ENCODE assay signal across 25 cellular contexts in genomic region chr9:99300103-99300439, GRCh38.
"Had no signal": no experiment of that assay in that cellular context is flagged by ENCODE, and none has a peak within 500 bp of the region (broad histone marks: within the 10 kb centered on the region; RNA-seq: fewer than 3 reads in every experiment).

No MANE protein-coding gene starts in this region.

- H3K79me2 ChIP-seq: hepatocyte had no signal

- H3K9me3 ChIP-seq: left ventricle myocardium inferior, pancreas, prostate gland, suprapubic skin, thoracic aorta, tibial artery, upper lobe of right lung had no signal

- H3K9me3 Mint-ChIP-seq: mesothelial cell of epicardium; naive B cell; natural killer cell treated with Interleukin-12 subunit alpha and Interleukin-12 subunit beta and Interleukin-15 and Interleukin-18, amount 100 ng/mL, for 72 hours had no signal

- H3K36me3 Mint-ChIP-seq: mesothelial cell of epicardium; naive B cell; natural killer cell treated with Interleukin-12 subunit alpha and Interleukin-12 subunit beta and Interleukin-15 and Interleukin-18, amount 100 ng/mL, for 72 hours had no signal

- H3K36me3 ChIP-seq: left ventricle myocardium inferior, pancreas, prostate gland, suprapubic skin, thoracic aorta, tibial artery, upper lobe of right lung had no signal

- H3K27me3 ChIP-seq: pancreas, suprapubic skin, tibial artery had no signal

- FAIRE-seq: pancreas, urothelium cell line had no signal

- H2AFZ ChIP-seq: hepatocyte had no signal

- H3K4me2 ChIP-seq: hepatocyte had no signal

- DNase-seq: islet precursor cell; left ventricle myocardium inferior; naive B cell; pancreas; posterior cingulate gyrus; retina; right cardiac atrium; stimulated activated CD4-positive, alpha-beta T cell treated with anti-CD3 and anti-CD28 coated beads, Interleukin-12 subunit alpha, Interleukin-12 subunit beta, amount 100 ng/mL, for 4 hours; stimulated activated CD4-positive, alpha-beta T cell treated with anti-CD3 and anti-CD28 coated beads, Interleukin-15, amount 100 ng/mL, for 24 hours; stimulated activated CD4-positive, alpha-beta T cell treated with anti-CD3 and anti-CD28 coated beads, Interleukin-2, amount 100 ng/mL, for 24 hours; stimulated activated CD4-positive, alpha-beta T cell treated with anti-CD3 and anti-CD28 coated beads, Interleukin-4, amount 100 ng/mL, for 1 hour; stimulated activated naive CD4-positive, alpha-beta T cell treated with Interleukin-2 at 50 U/mL for 16 hours; tibial artery; trophoblast cell; upper lobe of right lung had no signal

- H3K4me1 ChIP-seq: left ventricle myocardium inferior, pancreas, prostate gland, suprapubic skin, upper lobe of right lung had no signal

- H3K27ac Mint-ChIP-seq: mesothelial cell of epicardium; natural killer cell treated with Interleukin-12 subunit alpha and Interleukin-12 subunit beta and Interleukin-15 and Interleukin-18, amount 100 ng/mL, for 72 hours had no signal

- ATAC-seq: natural killer cell treated with Interleukin-12 subunit alpha and Interleukin-12 subunit beta and Interleukin-15 and Interleukin-18, amount 100 ng/mL, for 72 hours; pancreas; right cardiac atrium; sciatic nerve; upper lobe of right lung had no signal

- H3K27ac ChIP-seq: hepatocyte, left ventricle myocardium inferior, pancreas, prostate gland, skin epidermis, suprapubic skin, thoracic aorta, tibial artery, upper lobe of right lung had no signal

- H3K4me3 ChIP-seq: hepatocyte, left ventricle myocardium inferior, lung, pancreas, prostate gland, skin epidermis, suprapubic skin, thoracic aorta, tibial artery, upper lobe of right lung had no signal

- H3K4me3 Mint-ChIP-seq: mesothelial cell of epicardium; naive B cell; natural killer cell treated with Interleukin-12 subunit alpha and Interleukin-12 subunit beta and Interleukin-15 and Interleukin-18, amount 100 ng/mL, for 72 hours had no signal
